ENCODE assay signal across 1 cellular context in the genomic region with DNA sequence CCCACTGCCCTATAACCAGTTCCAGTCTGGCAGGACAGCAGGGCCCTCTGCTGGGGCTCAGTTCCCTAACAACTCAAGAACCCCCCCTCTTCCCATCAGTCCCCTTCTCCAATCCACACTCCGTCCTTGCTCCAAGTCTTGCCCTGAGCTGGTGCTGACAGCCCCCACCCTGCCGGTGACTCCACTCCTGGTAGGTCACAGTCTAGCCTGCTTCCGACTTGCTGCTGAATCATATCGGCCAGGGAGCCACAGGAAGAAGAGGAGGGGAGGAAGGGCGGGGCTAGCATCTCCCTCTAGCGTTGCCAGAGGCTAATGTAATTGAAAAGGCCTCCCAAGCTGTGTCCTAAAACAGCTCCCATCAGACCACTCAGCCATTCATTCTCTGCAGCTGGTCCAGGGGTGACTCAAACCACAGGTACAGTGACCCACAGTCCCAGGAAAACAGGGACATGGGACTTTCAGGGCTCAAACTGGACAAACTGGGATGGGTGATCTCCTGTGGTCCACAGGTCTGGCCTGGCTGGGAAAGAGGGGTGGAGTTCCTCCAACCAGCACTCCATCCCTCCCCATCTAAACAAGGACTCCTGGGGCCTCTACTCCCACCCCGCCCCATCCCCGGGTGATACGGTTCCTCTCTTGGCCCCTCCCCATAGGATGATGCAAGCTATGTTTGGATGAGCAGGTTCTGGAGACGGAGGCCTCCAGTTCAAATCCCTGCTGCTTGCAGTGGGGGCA.
TF ChIP-seq lines count a peak whose summit lies in the region.

No MANE protein-coding gene starts in this region.

TF ChIP-seq in HEK293, 187 proteins besides CTCF, POLR2A, EP300 and RAD21 (continued from another document):
- TF ChIP-seq, protein P1, sequence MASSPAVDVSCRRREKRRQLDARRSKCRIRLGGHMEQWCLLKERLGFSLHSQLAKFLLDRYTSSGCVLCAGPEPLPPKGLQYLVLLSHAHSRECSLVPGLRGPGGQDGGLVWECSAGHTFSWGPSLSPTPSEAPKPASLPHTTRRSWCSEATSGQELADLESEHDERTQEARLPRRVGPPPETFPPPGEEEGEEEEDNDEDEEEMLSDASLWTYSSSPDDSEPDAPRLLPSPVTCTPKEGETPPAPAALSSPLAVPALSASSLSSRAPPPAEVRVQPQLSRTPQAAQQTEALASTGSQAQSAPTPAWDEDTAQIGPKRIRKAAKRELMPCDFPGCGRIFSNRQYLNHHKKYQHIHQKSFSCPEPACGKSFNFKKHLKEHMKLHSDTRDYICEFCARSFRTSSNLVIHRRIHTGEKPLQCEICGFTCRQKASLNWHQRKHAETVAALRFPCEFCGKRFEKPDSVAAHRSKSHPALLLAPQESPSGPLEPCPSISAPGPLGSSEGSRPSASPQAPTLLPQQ (tag by site-specific recombination; IDR thresholded peaks at IDR 0.05): 0 out of 2 replicates have a peak, but pooled peaks have one; percentile 15
- TF ChIP-seq, protein P2, sequence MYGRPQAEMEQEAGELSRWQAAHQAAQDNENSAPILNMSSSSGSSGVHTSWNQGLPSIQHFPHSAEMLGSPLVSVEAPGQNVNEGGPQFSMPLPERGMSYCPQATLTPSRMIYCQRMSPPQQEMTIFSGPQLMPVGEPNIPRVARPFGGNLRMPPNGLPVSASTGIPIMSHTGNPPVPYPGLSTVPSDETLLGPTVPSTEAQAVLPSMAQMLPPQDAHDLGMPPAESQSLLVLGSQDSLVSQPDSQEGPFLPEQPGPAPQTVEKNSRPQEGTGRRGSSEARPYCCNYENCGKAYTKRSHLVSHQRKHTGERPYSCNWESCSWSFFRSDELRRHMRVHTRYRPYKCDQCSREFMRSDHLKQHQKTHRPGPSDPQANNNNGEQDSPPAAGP (tag by site-specific recombination; IDR thresholded peaks at IDR 0.05): peak; percentile 66
- TF ChIP-seq ZIC2 (tag by site-specific recombination; IDR thresholded peaks at IDR 0.05): peak; percentile 44; the same call in 1 of the 2 replicates
- no peak for TF ChIP-seq ZNF112 (tag by site-specific recombination; IDR thresholded peaks at IDR 0.05)
- TF ChIP-seq ZEB2 (tag by site-specific recombination; IDR thresholded peaks at IDR 0.05): peak; percentile 59; the same call in 1 of the 2 replicates
- TF ChIP-seq SP7 (tag by site-specific recombination; IDR thresholded peaks at IDR 0.05): peak; percentile 57; the same call in 1 of the 2 replicates
- TF ChIP-seq ZNF324 (tag by site-specific recombination; IDR thresholded peaks at IDR 0.05): peak; percentile 10; the same call in 1 of the 2 replicates
- no peak for TF ChIP-seq ZNF433 (tag by site-specific recombination; IDR thresholded peaks at IDR 0.05; ENCODE audit: low read depth)
- TF ChIP-seq ZNF155 (tag by site-specific recombination; IDR thresholded peaks at IDR 0.05): no peak
- TF ChIP-seq WT1 (tag by site-specific recombination; IDR thresholded peaks at IDR 0.05): peak; percentile 15; the same call in 1 of the 2 replicates
- no peak for TF ChIP-seq ZBTB7A (tag by site-specific recombination; IDR thresholded peaks at IDR 0.05; ENCODE audit: low read depth)
- TF ChIP-seq, protein P3, sequence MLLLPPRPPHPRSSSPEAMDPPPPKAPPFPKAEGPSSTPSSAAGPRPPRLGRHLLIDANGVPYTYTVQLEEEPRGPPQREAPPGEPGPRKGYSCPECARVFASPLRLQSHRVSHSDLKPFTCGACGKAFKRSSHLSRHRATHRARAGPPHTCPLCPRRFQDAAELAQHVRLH (tag by site-specific recombination; IDR thresholded peaks at IDR 0.05): no peak
- no peak for TF ChIP-seq ZNF24 (tag by site-specific recombination; IDR thresholded peaks at IDR 0.05)
- no peak for TF ChIP-seq ZNF211 (tag by site-specific recombination; IDR thresholded peaks at IDR 0.05; ENCODE audit: low read depth)
- peak; percentile 41; the same call in 1 of the 2 replicates for TF ChIP-seq ZNF335 (tag by site-specific recombination; conservative IDR thresholded peaks at IDR 0.05)
- 0 out of 2 replicates have a peak, but pooled peaks have one; percentile 8 for TF ChIP-seq SCRT2 (tag by site-specific recombination; IDR thresholded peaks at IDR 0.05)
- TF ChIP-seq, protein P4, sequence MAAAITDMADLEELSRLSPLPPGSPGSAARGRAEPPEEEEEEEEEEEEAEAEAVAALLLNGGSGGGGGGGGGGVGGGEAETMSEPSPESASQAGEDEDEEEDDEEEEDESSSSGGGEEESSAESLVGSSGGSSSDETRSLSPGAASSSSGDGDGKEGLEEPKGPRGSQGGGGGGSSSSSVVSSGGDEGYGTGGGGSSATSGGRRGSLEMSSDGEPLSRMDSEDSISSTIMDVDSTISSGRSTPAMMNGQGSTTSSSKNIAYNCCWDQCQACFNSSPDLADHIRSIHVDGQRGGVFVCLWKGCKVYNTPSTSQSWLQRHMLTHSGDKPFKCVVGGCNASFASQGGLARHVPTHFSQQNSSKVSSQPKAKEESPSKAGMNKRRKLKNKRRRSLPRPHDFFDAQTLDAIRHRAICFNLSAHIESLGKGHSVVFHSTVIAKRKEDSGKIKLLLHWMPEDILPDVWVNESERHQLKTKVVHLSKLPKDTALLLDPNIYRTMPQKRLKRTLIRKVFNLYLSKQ (tag by site-specific recombination; IDR thresholded peaks at IDR 0.05; ENCODE audit: borderline replicate concordance): no peak
- TF ChIP-seq, protein P5, sequence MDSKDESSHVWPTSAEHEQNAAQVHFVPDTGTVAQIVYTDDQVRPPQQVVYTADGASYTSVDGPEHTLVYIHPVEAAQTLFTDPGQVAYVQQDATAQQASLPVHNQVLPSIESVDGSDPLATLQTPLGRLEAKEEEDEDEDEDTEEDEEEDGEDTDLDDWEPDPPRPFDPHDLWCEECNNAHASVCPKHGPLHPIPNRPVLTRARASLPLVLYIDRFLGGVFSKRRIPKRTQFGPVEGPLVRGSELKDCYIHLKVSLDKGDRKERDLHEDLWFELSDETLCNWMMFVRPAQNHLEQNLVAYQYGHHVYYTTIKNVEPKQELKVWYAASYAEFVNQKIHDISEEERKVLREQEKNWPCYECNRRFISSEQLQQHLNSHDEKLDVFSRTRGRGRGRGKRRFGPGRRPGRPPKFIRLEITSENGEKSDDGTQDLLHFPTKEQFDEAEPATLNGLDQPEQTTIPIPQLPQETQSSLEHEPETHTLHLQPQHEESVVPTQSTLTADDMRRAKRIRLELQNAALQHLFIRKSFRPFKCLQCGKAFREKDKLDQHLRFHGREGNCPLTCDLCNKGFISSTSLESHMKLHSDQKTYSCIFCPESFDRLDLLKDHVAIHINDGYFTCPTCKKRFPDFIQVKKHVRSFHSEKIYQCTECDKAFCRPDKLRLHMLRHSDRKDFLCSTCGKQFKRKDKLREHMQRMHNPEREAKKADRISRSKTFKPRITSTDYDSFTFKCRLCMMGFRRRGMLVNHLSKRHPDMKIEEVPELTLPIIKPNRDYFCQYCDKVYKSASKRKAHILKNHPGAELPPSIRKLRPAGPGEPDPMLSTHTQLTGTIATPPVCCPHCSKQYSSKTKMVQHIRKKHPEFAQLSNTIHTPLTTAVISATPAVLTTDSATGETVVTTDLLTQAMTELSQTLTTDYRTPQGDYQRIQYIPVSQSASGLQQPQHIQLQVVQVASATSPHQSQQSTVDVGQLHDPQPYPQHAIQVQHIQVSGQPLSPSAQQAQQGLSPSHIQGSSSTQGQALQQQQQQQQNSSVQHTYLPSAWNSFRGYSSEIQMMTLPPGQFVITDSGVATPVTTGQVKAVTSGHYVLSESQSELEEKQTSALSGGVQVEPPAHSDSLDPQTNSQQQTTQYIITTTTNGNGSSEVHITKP (tag by site-specific recombination; IDR thresholded peaks at IDR 0.05): peak; percentile 98
- TF ChIP-seq ZNF184 (tag by site-specific recombination; IDR thresholded peaks at IDR 0.05): no peak
- TF ChIP-seq SP3 (tag by site-specific recombination; IDR thresholded peaks at IDR 0.05): peak; percentile 65
- TF ChIP-seq ZNF626 (tag by site-specific recombination; IDR thresholded peaks at IDR 0.05): no peak
- no peak for TF ChIP-seq ZNF133 (tag by site-specific recombination; IDR thresholded peaks at IDR 0.05)
- TF ChIP-seq ZNF2 (tag by site-specific recombination; IDR thresholded peaks at IDR 0.05): no peak
- peak; percentile 19; the same call in 1 of the 2 replicates for TF ChIP-seq SP2 (tag by site-specific recombination; IDR thresholded peaks at IDR 0.05)
- TF ChIP-seq, protein P6, sequence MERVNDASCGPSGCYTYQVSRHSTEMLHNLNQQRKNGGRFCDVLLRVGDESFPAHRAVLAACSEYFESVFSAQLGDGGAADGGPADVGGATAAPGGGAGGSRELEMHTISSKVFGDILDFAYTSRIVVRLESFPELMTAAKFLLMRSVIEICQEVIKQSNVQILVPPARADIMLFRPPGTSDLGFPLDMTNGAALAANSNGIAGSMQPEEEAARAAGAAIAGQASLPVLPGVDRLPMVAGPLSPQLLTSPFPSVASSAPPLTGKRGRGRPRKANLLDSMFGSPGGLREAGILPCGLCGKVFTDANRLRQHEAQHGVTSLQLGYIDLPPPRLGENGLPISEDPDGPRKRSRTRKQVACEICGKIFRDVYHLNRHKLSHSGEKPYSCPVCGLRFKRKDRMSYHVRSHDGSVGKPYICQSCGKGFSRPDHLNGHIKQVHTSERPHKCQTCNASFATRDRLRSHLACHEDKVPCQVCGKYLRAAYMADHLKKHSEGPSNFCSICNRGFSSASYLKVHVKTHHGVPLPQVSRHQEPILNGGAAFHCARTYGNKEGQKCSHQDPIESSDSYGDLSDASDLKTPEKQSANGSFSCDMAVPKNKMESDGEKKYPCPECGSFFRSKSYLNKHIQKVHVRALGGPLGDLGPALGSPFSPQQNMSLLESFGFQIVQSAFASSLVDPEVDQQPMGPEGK (tag by site-specific recombination; IDR thresholded peaks at IDR 0.05): peak; percentile 50; the same call in 1 of the 2 replicates
- peak; percentile 27; the same call in 1 of the 2 replicates for TF ChIP-seq ZNF76 (tag by site-specific recombination; IDR thresholded peaks at IDR 0.05; ENCODE audit: borderline replicate concordance, low read depth)
- no peak for TF ChIP-seq ZNF341 (tag by site-specific recombination; IDR thresholded peaks at IDR 0.05; ENCODE audit: low read depth)
- TF ChIP-seq ZBTB17 (tag by site-specific recombination; IDR thresholded peaks at IDR 0.05): peak; percentile 99
- TF ChIP-seq ZNF701 (tag by site-specific recombination; IDR thresholded peaks at IDR 0.05): no peak
- TF ChIP-seq, protein P7, sequence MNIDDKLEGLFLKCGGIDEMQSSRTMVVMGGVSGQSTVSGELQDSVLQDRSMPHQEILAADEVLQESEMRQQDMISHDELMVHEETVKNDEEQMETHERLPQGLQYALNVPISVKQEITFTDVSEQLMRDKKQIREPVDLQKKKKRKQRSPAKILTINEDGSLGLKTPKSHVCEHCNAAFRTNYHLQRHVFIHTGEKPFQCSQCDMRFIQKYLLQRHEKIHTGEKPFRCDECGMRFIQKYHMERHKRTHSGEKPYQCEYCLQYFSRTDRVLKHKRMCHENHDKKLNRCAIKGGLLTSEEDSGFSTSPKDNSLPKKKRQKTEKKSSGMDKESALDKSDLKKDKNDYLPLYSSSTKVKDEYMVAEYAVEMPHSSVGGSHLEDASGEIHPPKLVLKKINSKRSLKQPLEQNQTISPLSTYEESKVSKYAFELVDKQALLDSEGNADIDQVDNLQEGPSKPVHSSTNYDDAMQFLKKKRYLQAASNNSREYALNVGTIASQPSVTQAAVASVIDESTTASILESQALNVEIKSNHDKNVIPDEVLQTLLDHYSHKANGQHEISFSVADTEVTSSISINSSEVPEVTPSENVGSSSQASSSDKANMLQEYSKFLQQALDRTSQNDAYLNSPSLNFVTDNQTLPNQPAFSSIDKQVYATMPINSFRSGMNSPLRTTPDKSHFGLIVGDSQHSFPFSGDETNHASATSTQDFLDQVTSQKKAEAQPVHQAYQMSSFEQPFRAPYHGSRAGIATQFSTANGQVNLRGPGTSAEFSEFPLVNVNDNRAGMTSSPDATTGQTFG (tag by site-specific recombination; IDR thresholded peaks at IDR 0.05; ENCODE audit: borderline replicate concordance): no peak
- TF ChIP-seq, protein P8, sequence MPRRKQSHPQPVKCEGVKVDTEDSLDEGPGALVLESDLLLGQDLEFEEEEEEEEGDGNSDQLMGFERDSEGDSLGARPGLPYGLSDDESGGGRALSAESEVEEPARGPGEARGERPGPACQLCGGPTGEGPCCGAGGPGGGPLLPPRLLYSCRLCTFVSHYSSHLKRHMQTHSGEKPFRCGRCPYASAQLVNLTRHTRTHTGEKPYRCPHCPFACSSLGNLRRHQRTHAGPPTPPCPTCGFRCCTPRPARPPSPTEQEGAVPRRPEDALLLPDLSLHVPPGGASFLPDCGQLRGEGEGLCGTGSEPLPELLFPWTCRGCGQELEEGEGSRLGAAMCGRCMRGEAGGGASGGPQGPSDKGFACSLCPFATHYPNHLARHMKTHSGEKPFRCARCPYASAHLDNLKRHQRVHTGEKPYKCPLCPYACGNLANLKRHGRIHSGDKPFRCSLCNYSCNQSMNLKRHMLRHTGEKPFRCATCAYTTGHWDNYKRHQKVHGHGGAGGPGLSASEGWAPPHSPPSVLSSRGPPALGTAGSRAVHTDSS (tag by site-specific recombination; IDR thresholded peaks at IDR 0.05): peak; percentile 78
- TF ChIP-seq KLF1 (tag by site-specific recombination; IDR thresholded peaks at IDR 0.05): peak; percentile 74
- TF ChIP-seq ZFP69B (tag by site-specific recombination; IDR thresholded peaks at IDR 0.05): 0 out of 2 replicates have a peak, but pooled peaks have one; percentile 26
- TF ChIP-seq ZBTB20 (tag by site-specific recombination; IDR thresholded peaks at IDR 0.05): peak; percentile 25; the same call in 1 of the 2 replicates
